In genomic region chr19:41860419-41861097, GRCh38 we compare ENCODE assay signal across 1 cellular context.
TF ChIP-seq lines count a peak whose summit lies in the region.

No MANE protein-coding gene starts in this region.

TF ChIP-seq in HepG2, 621 proteins besides CTCF, POLR2A, EP300 and RAD21 (continues in another document):
- TF ChIP-seq HBP1 (CRISPR knock-in tag; IDR thresholded peaks at IDR 0.05; ENCODE audit: low read depth) (no peak), GLMP (CRISPR knock-in tag; IDR thresholded peaks at IDR 0.05; ENCODE audit: borderline replicate concordance) (no peak), FIP1L1 (IDR thresholded peaks at IDR 0.05; ENCODE audit: borderline replicate concordance, insufficient read depth, low read depth, low read length) (no peak), SP4 (CRISPR knock-in tag; IDR thresholded peaks at IDR 0.05) (no peak), CENPBD1 (CRISPR knock-in tag; IDR thresholded peaks at IDR 0.05; ENCODE audit: borderline replicate concordance, low read depth) (no peak), SYNCRIP (IDR thresholded peaks at IDR 0.05; ENCODE audit: insufficient read depth, low read depth, low read length) (no peak), ZHX1 (CRISPR knock-in tag; IDR thresholded peaks at IDR 0.05; ENCODE audit: low read depth) (no peak; the same call in 1 of the 2 replicates), NCOA2 (CRISPR knock-in tag; IDR thresholded peaks at IDR 0.05) (no peak), ZNF589 (CRISPR knock-in tag; conservative IDR thresholded peaks at IDR 0.05) (no peak), ATF7 (IDR thresholded peaks at IDR 0.05) (no peak), ATF7 (CRISPR knock-in tag; IDR thresholded peaks at IDR 0.05) (no peak), DDIT3 (CRISPR knock-in tag; IDR thresholded peaks at IDR 0.05) (no peak), SALL1 (CRISPR knock-in tag; IDR thresholded peaks at IDR 0.05) (peak; percentile 52), ASH2L (IDR thresholded peaks at IDR 0.05; ENCODE audit: insufficient read length, low read depth, low read length) (peak; percentile 32), ZNF790 (CRISPR knock-in tag; IDR thresholded peaks at IDR 0.05; ENCODE audit: borderline replicate concordance) (no peak), DBP (CRISPR knock-in tag; IDR thresholded peaks at IDR 0.05; ENCODE audit: not compliant biosample characterization) (no peak), IKZF4 (CRISPR knock-in tag; IDR thresholded peaks at IDR 0.05; ENCODE audit: borderline replicate concordance, low read depth, not compliant biosample characterization) (peak; percentile 24), ZNF598 (CRISPR knock-in tag; IDR thresholded peaks at IDR 0.05; ENCODE audit: borderline replicate concordance) (0 out of 2 replicates have a peak, but pooled peaks have one; percentile 57), SIN3A (IDR thresholded peaks at IDR 0.05; ENCODE audit: borderline replicate concordance, low read depth, low read length) (no peak), ATF6 (CRISPR knock-in tag; conservative IDR thresholded peaks at IDR 0.05) (no peak), IRF2 (CRISPR knock-in tag; IDR thresholded peaks at IDR 0.05) (no peak), CEBPB (IDR thresholded peaks at IDR 0.05; ENCODE audit: borderline replicate concordance, low read depth, low read length) (no peak), ZNF230 (CRISPR knock-in tag; IDR thresholded peaks at IDR 0.05) (no peak), ZNF432 (CRISPR knock-in tag; IDR thresholded peaks at IDR 0.05; ENCODE audit: borderline replicate concordance) (no peak), KAT7 (CRISPR knock-in tag; IDR thresholded peaks at IDR 0.05; ENCODE audit: borderline replicate concordance) (0 out of 2 replicates have a peak, but pooled peaks have one; percentile 18), ARID2 (CRISPR knock-in tag; IDR thresholded peaks at IDR 0.05; ENCODE audit: borderline replicate concordance) (0 out of 2 replicates have a peak, but pooled peaks have one; percentile 50), RELA (CRISPR knock-in tag; IDR thresholded peaks at IDR 0.05) (no peak), TRAFD1 (CRISPR knock-in tag; IDR thresholded peaks at IDR 0.05; ENCODE audit: borderline replicate concordance) (no peak), ZNF883 (CRISPR knock-in tag; IDR thresholded peaks at IDR 0.05; ENCODE audit: not compliant biosample characterization) (peak; percentile 74), KDM3A (CRISPR knock-in tag; IDR thresholded peaks at IDR 0.05; ENCODE audit: low read depth) (no peak), ZNF614 (CRISPR knock-in tag; IDR thresholded peaks at IDR 0.05; ENCODE audit: borderline replicate concordance) (no peak), ZNF142 (CRISPR knock-in tag; IDR thresholded peaks at IDR 0.05) (0 out of 2 replicates have a peak, but pooled peaks have one; percentile 29), PAX8 (CRISPR knock-in tag; IDR thresholded peaks at IDR 0.05; ENCODE audit: borderline replicate concordance) (no peak), ZFY (CRISPR knock-in tag; IDR thresholded peaks at IDR 0.05) (peak; percentile 16; the same call in 1 of the 2 replicates), ZSCAN5A (CRISPR knock-in tag; IDR thresholded peaks at IDR 0.05; ENCODE audit: borderline replicate concordance) (no peak), ZNF44 (CRISPR knock-in tag; IDR thresholded peaks at IDR 0.05) (0 out of 2 replicates have a peak, but pooled peaks have one; percentile 37), YY1 (IDR thresholded peaks at IDR 0.05; ENCODE audit: insufficient read depth, insufficient replicate concordance, low read depth, low read length) (no peak), MXD4 (CRISPR knock-in tag; IDR thresholded peaks at IDR 0.05) (no peak)
